ENCODE assay signal across 18 cellular contexts in genomic region chr17:82407255-82407654, GRCh38. TPM values are rescaled to one million over a fixed set of nuclear protein-coding genes. Genes with fewer than 3 reads are reported as not detected.
DNase-seq lines count a peak whose midpoint lies in the region; ATAC-seq and TF ChIP-seq lines count a peak whose summit lies in the region.
"Had no signal": no experiment of that assay in that cellular context is flagged by ENCODE, and none has a peak within 500 bp of the region (broad histone marks: within the 10 kb centered on the region; RNA-seq: fewer than 3 reads in every experiment).

No MANE protein-coding gene starts in this region.

- DNase-seq in H4 (ENCODE audit: low spot score), result peak; percentile 96
- peak; percentile 53 for DNase-seq in RPMI7951 (ENCODE audit: low read depth)
- no peak for DNase-seq in chondrocyte (ENCODE audit: low spot score)
- DNase-seq in gastrocnemius medialis, result peak; percentile 89 to 91
- DNase-seq in NCI-H510A treated with DMSO at 0.1 percent for 48 hours (lab: John Stamatoyannopoulos, UW), result no peak
- DNase-seq: activated CD4-positive, alpha-beta T cell treated with anti-CD3 and anti-CD28 coated beads, Interleukin-2, amount 50 U/mL, for 1 hour; body of pancreas; CD4-positive, alpha-beta T cell; effector memory CD4-positive, alpha-beta T cell; foreskin keratinocyte; kidney glomerular epithelial cell; NCI-H2227 treated with DMSO at 0.1 percent for 48 hours; PC-9; stimulated activated CD4-positive, alpha-beta T cell treated with anti-CD3 and anti-CD28 coated beads, Interleukin-2, amount 100 ng/mL, for 48 hours had no signal

- in situ Hi-C loops in gastrocnemius medialis (cut with MboI; ENCODE audit: low sequenced_read_pairs in 4 of 4), result no loop called here

- H3K27me3 ChIP-seq in gastrocnemius medialis (no peaks in the 10 kb centered on the region), gastroesophageal sphincter (no peaks in the 10 kb centered on the region)
- H3K27me3 ChIP-seq: body of pancreas, foreskin keratinocyte had no signal

- 84% methylated on average over 10 of the region's 13 CpGs; no CpG with 5 or more reads in 1 of the 2 donors for WGBS in gastroesophageal sphincter (ENCODE audit: low coverage in 1 of 2), 2 donors

- H3K4me1 ChIP-seq in gastrocnemius medialis, result peaks cover 14% of the 10 kb centered on the region in 2 donors
- no peaks in the 10 kb centered on the region for H3K4me1 ChIP-seq in gastroesophageal sphincter
- H3K4me1 ChIP-seq: body of pancreas, foreskin keratinocyte had no signal

- peaks cover 13% of the 10 kb centered on the region for H3K4me1 Mint-ChIP-seq in chondrocyte (ENCODE audit: low read depth)

- H3K36me3 ChIP-seq in gastrocnemius medialis, result peaks cover 0 to 23% of the 10 kb centered on the region in 2 donors
- peaks cover 0 to 87% of the 10 kb centered on the region in 2 donors for H3K36me3 ChIP-seq in gastroesophageal sphincter

- H3K4me3 ChIP-seq in gastrocnemius medialis (peak overlapping the region in 1 of 4 donors; percentile 3), gastroesophageal sphincter (no peak overlapping the region)
- H3K4me3 ChIP-seq: body of pancreas, PC-9 had no signal

- TF ChIP-seq CTCF in chondrocyte (IDR thresholded peaks at IDR 0.05) (no peak), gastrocnemius medialis (IDR thresholded peaks at IDR 0.05 in 4 of 5, conservative IDR thresholded peaks at IDR 0.05 in 1 of 5) (no peak), gastroesophageal sphincter (IDR thresholded peaks at IDR 0.05) (no peak)

- no peaks in the 10 kb centered on the region for H3K9me3 Mint-ChIP-seq in chondrocyte (ENCODE audit: low read depth)
- H3K9me3 Mint-ChIP-seq: CD4-positive, alpha-beta T cell; T-helper 2 cell treated with Interferon-gamma antibody and Interleukin-4, amounts not matched to agents 5 μg/mL and 100 μg/mL, for 36 hours had no signal

- H3K27ac ChIP-seq in gastrocnemius medialis (peak overlapping the region; percentile 75 to 83 (median 78)), gastroesophageal sphincter (no peak overlapping the region)
- H3K27ac ChIP-seq: body of pancreas, foreskin keratinocyte, PC-9 had no signal

- no peak for TF ChIP-seq POLR2A in gastrocnemius medialis (IDR thresholded peaks at IDR 0.05)
- TF ChIP-seq POLR2A in gastroesophageal sphincter (IDR thresholded peaks at IDR 0.05), result no peak

- no peak overlapping the region for H3K4me3 Mint-ChIP-seq in chondrocyte (ENCODE audit: unreplicated experiment)
- H3K4me3 Mint-ChIP-seq: CD4-positive, alpha-beta T cell; T-helper 2 cell treated with Interferon-gamma antibody and Interleukin-4, amounts not matched to agents 5 μg/mL and 100 μg/mL, for 36 hours had no signal

- H3K27ac Mint-ChIP-seq in chondrocyte (ENCODE audit: unreplicated experiment), result peak overlapping the region; percentile 70
- H3K27ac Mint-ChIP-seq: CD4-positive, alpha-beta T cell; T-helper 2 cell treated with Interferon-gamma antibody and Interleukin-4, amounts not matched to agents 5 μg/mL and 100 μg/mL, for 36 hours had no signal

- ATAC-seq in gastrocnemius medialis (peak; percentile 99 to 100), gastroesophageal sphincter (no peak), HG02642 (IDR thresholded peaks at IDR 0.05; ENCODE audit: poor library complexity, unreplicated experiment) (no peak)
- ATAC-seq: body of pancreas, foreskin keratinocyte had no signal

- intact Hi-C loops in gastrocnemius medialis (cut with DNase I; ENCODE audit: low total_unique reads), result loop anchor here (1.0 kb wide), 1 partner anchor 43 kb away; the partner anchor contains the start of gene CYBC1

- H3K9me3 ChIP-seq in gastrocnemius medialis, result no peaks in the 10 kb centered on the region
- H3K9me3 ChIP-seq in gastroesophageal sphincter, result no peaks in the 10 kb centered on the region
- H3K9me3 ChIP-seq: body of pancreas had no signal

- H3K36me3 Mint-ChIP-seq in chondrocyte (ENCODE audit: low read depth), result peaks cover 10% of the 10 kb centered on the region

- TF ChIP-seq EP300 in gastroesophageal sphincter (IDR thresholded peaks at IDR 0.05), result no peak

- no peaks in the 10 kb centered on the region for H3K27me3 Mint-ChIP-seq in chondrocyte (ENCODE audit: low read depth)
- H3K27me3 Mint-ChIP-seq: CD4-positive, alpha-beta T cell had no signal

RNA-seq across cellular contexts. Expression of gene HEXD, which starts 10.9 kb away (rescaled TPM):
- total RNA-seq in H4 (2014; rRNA removed; shearing (Covaris generic)), result 6.3 and 8.4 TPM in 2 replicates
- 2.4 and 3.0 TPM in 2 replicates for total RNA-seq in RPMI7951 (2014; rRNA removed; shearing (Covaris generic))
- total RNA-seq in chondrocyte (10.8 to 17.7 TPM (median 11.2 TPM) in 3 replicates), gastrocnemius medialis (10 to 100 TPM; 15.5 to 35.1 (median 22.5) TPM), gastroesophageal sphincter (10 to 100 TPM; 13.9 to 31.9 (median 19.1) TPM)

RNA-seq across cellular contexts. Expression of gene OGFOD3, which starts 11.1 kb away (rescaled TPM):
- total RNA-seq in H4 (2014; rRNA removed; shearing (Covaris generic)), result 28.3 and 30.1 TPM in 2 replicates
- total RNA-seq in RPMI7951 (2014; rRNA removed; shearing (Covaris generic)), result 29.2 and 31.0 TPM in 2 replicates
- total RNA-seq in chondrocyte (19.9 to 30.6 TPM (median 20.0 TPM) in 3 replicates), gastrocnemius medialis (10 to 100 TPM; 25.8 to 72.1 (median 27.7) TPM), gastroesophageal sphincter (10 to 100 TPM; 26.4 to 39.5 (median 28.8) TPM)

RNA-seq across cellular contexts. Expression of gene UTS2R, which starts 35.7 kb away (rescaled TPM):
- not detected in 2 replicates for total RNA-seq in H4 (2014; rRNA removed; shearing (Covaris generic))
- total RNA-seq in RPMI7951 (2014; rRNA removed; shearing (Covaris generic)), result not detected in 2 replicates
- total RNA-seq in chondrocyte (not detected in 3 replicates), gastrocnemius medialis (not detected), gastroesophageal sphincter (not detected)
- total RNA-seq: body of pancreas; CD4-positive, alpha-beta T cell; foreskin keratinocyte; PC-9; pulmonary artery endothelial cell had no signal

RNA-seq across cellular contexts. Expression of gene CYBC1, which starts 43.3 kb away (rescaled TPM):
- total RNA-seq in H4 (2014; rRNA removed; shearing (Covaris generic)), result 73.5 and 78.9 TPM in 2 replicates
- 25.7 and 25.8 TPM in 2 replicates for total RNA-seq in RPMI7951 (2014; rRNA removed; shearing (Covaris generic))
- total RNA-seq in chondrocyte, result 52.5 to 55.4 TPM (median 53.0 TPM) in 3 replicates
- 10 to 100 TPM; 17.3 to 29.8 (median 19.3) TPM for total RNA-seq in gastrocnemius medialis
- total RNA-seq in gastroesophageal sphincter, result 10 to 100 TPM; 53.8 to 78.5 (median 59.4) TPM

RNA-seq across cellular contexts. Expression of gene TEX19, which starts 48.2 kb away (rescaled TPM):
- total RNA-seq in H4 (2014; rRNA removed; shearing (Covaris generic)), result 0.68 and 0.72 TPM in 2 replicates
- total RNA-seq in RPMI7951 (2014; rRNA removed; shearing (Covaris generic)), result 0.24 TPM in 1 of 2 replicates, not detected in the other
- total RNA-seq in chondrocyte (not detected in 3 replicates), gastrocnemius medialis (under 1 TPM in 1 of 4 donors, not detected in 3; 0.40 TPM), gastroesophageal sphincter (not detected)
- total RNA-seq: body of pancreas; CD4-positive, alpha-beta T cell; pulmonary artery endothelial cell had no signal

Comparison
In these comparisons a context has a peak if more than half of its experiments do, and no peak if none do; other contexts are left out.
1. DNase-seq: peak in H4 (single experiment), RPMI7951 (single experiment) and gastrocnemius medialis (2 of 2); none in chondrocyte (single experiment) and NCI-H510A treated with DMSO at 0.1 percent for 48 hours (single experiment).
2. ATAC-seq: peak in gastrocnemius medialis (2 of 2); none in gastroesophageal sphincter (single experiment) and HG02642 (single experiment).
3. H3K27ac ChIP-seq: peak in gastrocnemius medialis (4 of 4); none in gastroesophageal sphincter (0 of 4).